In genomic region chr14:24051162-24051788, GRCh38 we compare ENCODE assay signal across 8 cellular contexts. TPM values are rescaled to one million over a fixed set of nuclear protein-coding genes. Genes with fewer than 3 reads are reported as not detected.
DNase-seq lines count a peak whose midpoint lies in the region; ATAC-seq lines count a peak whose summit lies in the region.

No MANE protein-coding gene starts in this region.

- DNase-seq in activated CD4-positive, alpha-beta T cell treated with anti-CD3 and anti-CD28 coated beads, Interleukin-2, amount 10 ng/mL, durations not matched to agents 7 days and 5 days = no peak
- DNase-seq in activated CD4-positive, alpha-beta T cell treated with anti-CD3 and anti-CD28 coated beads, Interleukin-2, amount 50 U/mL, for 4 hours = no peak
- peak; percentile 41 for DNase-seq in NCI-H2171 (lab: John Stamatoyannopoulos, UW)
- DNase-seq in NCI-H1436 (lab: John Stamatoyannopoulos, UW) = no peak
- DNase-seq in Ammon's horn (ENCODE audit: low spot score) = no peak

- H3K4me3 Mint-ChIP-seq in activated CD4-positive, alpha-beta T cell treated with anti-CD3 and anti-CD28 coated beads, Interleukin-2, amount 10 ng/mL, durations not matched to agents 7 days and 5 days = peak overlapping the region; percentile 73
- peak overlapping the region; percentile 78 for H3K4me3 Mint-ChIP-seq in dendritic cell treated with granulocyte-macrophage colony-stimulating factor and Interleukin-4, amounts not matched to agents 40 ng/mL and 50 ng/mL, for 4 days

- no peaks in the 10 kb centered on the region for H3K36me3 ChIP-seq in muscle layer of colon (ENCODE audit: insufficient read depth, low read length)

- H3K9me3 ChIP-seq in muscle layer of colon (ENCODE audit: low read length) = no peaks in the 10 kb centered on the region

- peak overlapping the region; percentile 33 to 58 for H3K4me3 ChIP-seq in muscle layer of colon (ENCODE audit: low read depth in 1 of 2, low read length in 2 of 2)

- CTCF ChIA-PET in activated CD4-positive, alpha-beta T cell treated with anti-CD3 and anti-CD28 coated beads, Interleukin-2, amount 10 ng/mL, durations not matched to agents 7 days and 5 days (lab: Charles Lee) = interaction anchor here (0.7 to 1.9 kb wide), 8 partner anchors 10 to 110 kb away, joined by 3 to 5 read pairs (median 4); partner anchors contain the start of genes CPNE6, IRF9 and PCK2

- H3K9ac ChIP-seq in muscle layer of colon (ENCODE audit: low read length) = no peak overlapping the region

- peak overlapping the region; percentile 66 for H3K27ac ChIP-seq in muscle layer of colon (ENCODE audit: low read depth, low read length)

- H3K27me3 Mint-ChIP-seq in activated CD4-positive, alpha-beta T cell treated with anti-CD3 and anti-CD28 coated beads, Interleukin-2, amount 10 ng/mL, durations not matched to agents 7 days and 5 days = peaks cover 40% of the 10 kb centered on the region
- peaks cover 33% of the 10 kb centered on the region for H3K27me3 Mint-ChIP-seq in dendritic cell treated with granulocyte-macrophage colony-stimulating factor and Interleukin-4, amounts not matched to agents 40 ng/mL and 50 ng/mL, for 4 days

- no peaks in the 10 kb centered on the region for H3K9me3 Mint-ChIP-seq in activated CD4-positive, alpha-beta T cell treated with anti-CD3 and anti-CD28 coated beads, Interleukin-2, amount 10 ng/mL, durations not matched to agents 7 days and 5 days
- H3K9me3 Mint-ChIP-seq in dendritic cell treated with granulocyte-macrophage colony-stimulating factor and Interleukin-4, amounts not matched to agents 40 ng/mL and 50 ng/mL, for 4 days = no peaks in the 10 kb centered on the region

- H3K4me1 ChIP-seq in muscle layer of colon (ENCODE audit: insufficient read depth, low read length) = peaks cover 7% of the 10 kb centered on the region

- ATAC-seq in GM21737 (IDR thresholded peaks at IDR 0.05; ENCODE audit: unreplicated experiment) = no peak

- peaks cover 21% of the 10 kb centered on the region for H3K4me1 Mint-ChIP-seq in activated CD4-positive, alpha-beta T cell treated with anti-CD3 and anti-CD28 coated beads, Interleukin-2, amount 10 ng/mL, durations not matched to agents 7 days and 5 days
- peaks cover 56% of the 10 kb centered on the region for H3K4me1 Mint-ChIP-seq in dendritic cell treated with granulocyte-macrophage colony-stimulating factor and Interleukin-4, amounts not matched to agents 40 ng/mL and 50 ng/mL, for 4 days (ENCODE audit: low read depth)

- H3K27ac Mint-ChIP-seq in activated CD4-positive, alpha-beta T cell treated with anti-CD3 and anti-CD28 coated beads, Interleukin-2, amount 10 ng/mL, durations not matched to agents 7 days and 5 days = peak overlapping the region; percentile 82
- H3K27ac Mint-ChIP-seq in dendritic cell treated with granulocyte-macrophage colony-stimulating factor and Interleukin-4, amounts not matched to agents 40 ng/mL and 50 ng/mL, for 4 days = peak overlapping the region; percentile 72

- intact Hi-C loops in dendritic cell treated with granulocyte-macrophage colony-stimulating factor and Interleukin-4, amounts not matched to agents 40 ng/mL and 50 ng/mL, for 4 days (cut with micrococcal nuclease) = loop anchor here (2.0 kb wide), 1 partner anchor 58 kb away; no protein-coding TSS in a partner anchor

- peaks cover 0 to 6% of the 10 kb centered on the region in 2 donors for H3K27me3 ChIP-seq in muscle layer of colon (ENCODE audit: control insufficient read depth in 1 of 2, insufficient read depth in 2 of 2, low read length in 2 of 2)

- H3K36me3 Mint-ChIP-seq in activated CD4-positive, alpha-beta T cell treated with anti-CD3 and anti-CD28 coated beads, Interleukin-2, amount 10 ng/mL, durations not matched to agents 7 days and 5 days (ENCODE audit: low read depth) = no peaks in the 10 kb centered on the region
- H3K36me3 Mint-ChIP-seq in dendritic cell treated with granulocyte-macrophage colony-stimulating factor and Interleukin-4, amounts not matched to agents 40 ng/mL and 50 ng/mL, for 4 days (ENCODE audit: low read depth) = no peaks in the 10 kb centered on the region

- POLR2A ChIA-PET in activated CD4-positive, alpha-beta T cell treated with anti-CD3 and anti-CD28 coated beads, Interleukin-2, amount 10 ng/mL, durations not matched to agents 7 days and 5 days (lab: Charles Lee) = interaction anchor here (0.6 kb wide), 1 partner anchor 9 kb away, joined by 3 read pairs; no protein-coding TSS in a partner anchor

RNA-seq across cellular contexts. Expression of gene CARMIL3, which starts 0.5 kb away (rescaled TPM):
- total RNA-seq in activated CD4-positive, alpha-beta T cell treated with anti-CD3 and anti-CD28 coated beads, Interleukin-2, amount 10 ng/mL, durations not matched to agents 7 days and 5 days = 1 to 10 TPM in 1 of 2 experiments, under 1 TPM in 1; 0.83 to 1.1 TPM

RNA-seq across cellular contexts. Expression of gene CPNE6, which starts 20.1 kb away (rescaled TPM):
- not detected for total RNA-seq in activated CD4-positive, alpha-beta T cell treated with anti-CD3 and anti-CD28 coated beads, Interleukin-2, amount 10 ng/mL, durations not matched to agents 7 days and 5 days

RNA-seq across cellular contexts. Expression of gene PCK2, which starts 42.8 kb away (rescaled TPM):
- 10 to 100 TPM; 57.4 to 60.3 TPM for total RNA-seq in activated CD4-positive, alpha-beta T cell treated with anti-CD3 and anti-CD28 coated beads, Interleukin-2, amount 10 ng/mL, durations not matched to agents 7 days and 5 days
